In genomic region chr20:23235173-23236027, GRCh38 we compare ENCODE assay signal across 8 cellular contexts.
DNase-seq lines count a peak whose midpoint lies in the region; ATAC-seq and TF ChIP-seq lines count a peak whose summit lies in the region.

No MANE protein-coding gene starts in this region.

- dilution Hi-C loops in mammary epithelial cell (cut with HindIII; ENCODE audit: low sequenced_read_pairs): no loop called here

- H3K9ac ChIP-seq in mammary epithelial cell (ENCODE audit: insufficient read depth, low read length): no peak overlapping the region

- H3K9me3 ChIP-seq in Panc1 (ENCODE audit: control insufficient read depth, insufficient read depth, low read depth, low read length) (no peaks in the 10 kb centered on the region), mammary epithelial cell (replicated peaks; ENCODE audit: insufficient read depth, low read length) (no peaks in the 10 kb centered on the region)

- H3K27me3 ChIP-seq in Panc1 (ENCODE audit: control insufficient read depth, insufficient read depth, low read length) (no peaks in the 10 kb centered on the region), mammary epithelial cell (ENCODE audit: insufficient read depth, low read length) (no peaks in the 10 kb centered on the region)

- intact Hi-C loops in Panc1 (cut with micrococcal nuclease; ENCODE audit: unreplicated experiment) (no loop called here), mammary epithelial cell (cut with micrococcal nuclease) (loop anchor here (1.0 kb wide), 2 partner anchors 185 to 544 kb away; no protein-coding TSS in a partner anchor)

- no peak overlapping the region for H2AFZ ChIP-seq in mammary epithelial cell (ENCODE audit: low read depth, low read length)

- WGBS in mammary epithelial cell (ENCODE audit: low coverage, missing lambda C conversion rate): 38% methylated on average over 9 of the region's 9 CpGs

- TF ChIP-seq CTCF in Panc1 (IDR thresholded peaks at IDR 0.05) (peak; percentile 81), mammary epithelial cell (conservative IDR thresholded peaks at IDR 0.05 in 1 of 2, IDR thresholded peaks at IDR 0.05 in 1 of 2; ENCODE audit: extremely low read depth in 1 of 2, insufficient read depth in 1 of 2, low read depth in 1 of 2, low read length in 2 of 2) (peak; percentile 78 to 92)

- H4K20me1 ChIP-seq in mammary epithelial cell (ENCODE audit: insufficient read depth, low read length): no peaks in the 10 kb centered on the region

- DNase-seq in activated CD4-positive, CD25-positive, alpha-beta regulatory T cell treated with anti-CD3 and anti-CD28 coated beads, Interleukin-2, amount 50 U/mL, for 72 hours: peak; percentile 43
- no peak for DNase-seq in Panc1 (ENCODE audit: low read depth, low spot score)
- DNase-seq in mammary epithelial cell: peak; percentile 40
- peak; percentile 67 for DNase-seq in kidney tubule cell (ENCODE audit: low spot score)
- DNase-seq in substantia nigra (lab: John Stamatoyannopoulos, UW): peak in 32 of 49 donors; percentile 7 to 61 (median 30)

- no peak overlapping the region for H3K27ac ChIP-seq in Panc1 (ENCODE audit: low read length)
- H3K27ac ChIP-seq in mammary epithelial cell (ENCODE audit: insufficient read depth, low read depth, low read length): no peak overlapping the region
- no peak overlapping the region for H3K27ac ChIP-seq in substantia nigra (ENCODE audit: low read depth, low read length, poor library complexity, severe bottlenecking)

- no peak overlapping the region for H3K4me2 ChIP-seq in mammary epithelial cell (ENCODE audit: insufficient read depth, low read depth, low read length)

- POLR2A ChIA-PET in Panc1 (lab: Charles Lee): no interaction called here

- no peaks in the 10 kb centered on the region for H3K36me3 ChIP-seq in Panc1 (ENCODE audit: control insufficient read depth, insufficient read depth, low read length)
- no peaks in the 10 kb centered on the region for H3K36me3 ChIP-seq in mammary epithelial cell (ENCODE audit: insufficient read depth, low read length)

- H3K79me2 ChIP-seq in mammary epithelial cell (ENCODE audit: insufficient read depth, low read length): no peaks in the 10 kb centered on the region

- BruUV-seq in Panc1 (replicated peaks; lab: Mats Ljungman, UMichigan) (no TSS peak), mammary epithelial cell (replicated peaks; lab: Mats Ljungman, UMichigan) (no TSS peak)

- in situ Hi-C loops in Panc1 (cut with HindIII; ENCODE audit: low pct_unique_long_range_greater_than_20kb, low sequenced_read_pairs) (no loop called here), mammary epithelial cell (cut with MboI; ENCODE audit: low sequenced_read_pairs in 2 of 2) (loop anchor here in 1 of 2 donors (25.0 kb wide), 1 partner anchor 898 kb away; no protein-coding TSS in a partner anchor)

- H3K4me3 ChIP-seq in Panc1 (ENCODE audit: low read depth in 2 of 2, low read length in 2 of 2): no peak overlapping the region
- H3K4me3 ChIP-seq in mammary epithelial cell (replicated peaks in 1 of 3; ENCODE audit: insufficient read depth in 1 of 3, low read depth in 2 of 3, low read length in 3 of 3): no peak overlapping the region

- H3K4me1 ChIP-seq in Panc1 (ENCODE audit: control insufficient read depth, insufficient read depth, low read length) (no peaks in the 10 kb centered on the region), mammary epithelial cell (ENCODE audit: insufficient read depth, low read length) (no peaks in the 10 kb centered on the region)

- no peak for ATAC-seq in activated CD4-positive, CD25-positive, alpha-beta regulatory T cell treated with anti-CD3 and anti-CD28 coated beads, Interleukin-2, amount 50 U/mL, for 24 hours
- ATAC-seq in HG03432 (IDR thresholded peaks at IDR 0.05; ENCODE audit: unreplicated experiment) (peak; percentile 78), Panc1 (peak; percentile 77), HG02970 (IDR thresholded peaks at IDR 0.05; ENCODE audit: low FRiP score, unreplicated experiment) (no peak)

- CTCF ChIA-PET in Panc1 (lab: Charles Lee) (interaction anchor here (0.6 kb wide), 2 partner anchors 105 to 186 kb away, joined by 3 read pairs; no protein-coding TSS in a partner anchor), mammary epithelial cell (lab: Charles Lee; ENCODE audit: low non-redundant PET) (no interaction called here)

Comparison
In these comparisons a context has a peak if more than half of its experiments do, and no peak if none do; other contexts are left out.
1. ATAC-seq: peak in HG03432 (single experiment) and Panc1 (single experiment); none in activated CD4-positive, CD25-positive, alpha-beta regulatory T cell treated with anti-CD3 and anti-CD28 coated beads, Interleukin-2, amount 50 U/mL, for 24 hours (0 of 2) and HG02970 (single experiment).